8 cellular contexts compared by ENCODE assay signal in the genomic region with DNA sequence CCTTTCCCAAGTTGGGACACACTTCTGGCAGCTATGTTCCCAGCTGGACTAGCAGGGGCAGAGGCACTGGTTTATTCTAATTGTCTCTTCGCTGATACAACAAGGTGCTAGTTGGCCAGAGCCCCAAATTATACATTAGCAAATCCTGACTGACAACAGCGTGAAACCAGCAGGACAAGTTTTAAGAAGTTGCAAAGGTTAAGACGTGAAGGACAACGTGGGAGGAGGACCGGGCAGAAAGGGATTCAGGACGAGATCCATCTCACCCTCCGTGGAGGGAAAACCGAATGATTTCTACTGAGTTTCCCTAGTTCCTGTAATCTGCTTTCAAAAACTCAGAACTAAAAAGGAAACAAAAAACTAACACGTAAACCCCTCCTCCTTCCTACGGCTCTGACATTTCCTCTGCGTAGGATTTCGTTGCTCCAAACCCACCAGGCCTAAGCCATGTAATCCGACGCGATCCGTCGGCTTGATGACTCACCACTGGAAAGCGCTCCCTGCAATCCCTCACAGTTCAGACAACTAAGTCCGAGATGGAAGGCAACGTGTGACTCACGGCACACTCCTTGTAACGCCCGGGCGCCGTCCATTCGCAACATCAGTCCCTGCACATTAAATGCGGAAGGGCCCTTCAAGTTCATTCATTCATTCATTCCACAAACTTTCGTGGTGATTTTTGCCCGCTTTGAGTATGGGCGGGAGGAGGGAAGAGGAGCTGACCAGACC. TPM values are rescaled to one million over a fixed set of nuclear protein-coding genes. Genes with fewer than 3 reads are reported as not detected.
DNase-seq lines count a peak whose midpoint lies in the region; ATAC-seq and TF ChIP-seq lines count a peak whose summit lies in the region.

No MANE protein-coding gene starts in this region.

- H3K27ac ChIP-seq in hepatocyte (peak overlapping the region; percentile 90), vagina (peak overlapping the region; percentile 98)

- H3K4me1 ChIP-seq in hepatocyte (ENCODE audit: insufficient read depth), result peaks cover 14% of the 10 kb centered on the region
- peaks cover 41% of the 10 kb centered on the region for H3K4me1 ChIP-seq in vagina

- in situ Hi-C loops in astrocyte of the cerebellum (cut with HindIII; ENCODE audit: low sequenced_read_pairs), result no loop called here

- H2AFZ ChIP-seq in hepatocyte, result peak overlapping the region; percentile 71

- H3K27me3 ChIP-seq in hepatocyte (no peaks in the 10 kb centered on the region), vagina (no peaks in the 10 kb centered on the region)

- peak; percentile 56 for ATAC-seq in HG02798 (IDR thresholded peaks at IDR 0.05; ENCODE audit: poor library complexity, unreplicated experiment)

- no peak for TF ChIP-seq CTCF in GM12875 (IDR thresholded peaks at IDR 0.05; ENCODE audit: borderline replicate concordance, insufficient read depth, low read depth, low read length)
- no peak for TF ChIP-seq CTCF in astrocyte of the cerebellum (IDR thresholded peaks at IDR 0.05; ENCODE audit: low read depth, low read length, missing control alignments)
- no peak for TF ChIP-seq CTCF in hepatocyte (IDR thresholded peaks at IDR 0.05; ENCODE audit: poor library complexity)
- TF ChIP-seq CTCF in vagina (IDR thresholded peaks at IDR 0.05), result no peak

- H3K4me2 ChIP-seq in hepatocyte, result peak overlapping the region; percentile 77

- peak in 1 of 2 donors; percentile 70 for TF ChIP-seq POLR2A in vagina (IDR thresholded peaks at IDR 0.05)

- 1% methylated on average over 30 of the region's 30 CpGs for WGBS in hepatocyte (ENCODE audit: low lambda C conversion rate, missing lambda C conversion rate)

- intact Hi-C loops in vagina (cut with DNase I), result no loop called here

- H3K9me3 ChIP-seq in hepatocyte (ENCODE audit: low read depth) (no peaks in the 10 kb centered on the region), vagina (no peaks in the 10 kb centered on the region)

- peak; percentile 50 to 65 for DNase-seq in NCI-H1930 (lab: John Stamatoyannopoulos, UW)
- peak; percentile 43 for DNase-seq in T1000 (lab: John Stamatoyannopoulos, UW)
- DNase-seq in astrocyte of the cerebellum (ENCODE audit: low read depth), result peak; percentile 98
- DNase-seq in hepatocyte (ENCODE audit: low spot score), result peak; percentile 96
- DNase-seq in putamen (ENCODE audit: low spot score), result peak; percentile 70
- peak in 1 of 2 donors; percentile 99 for DNase-seq in vagina (ENCODE audit: extremely low spot score in 2 of 2)

- H3K36me3 ChIP-seq in hepatocyte (replicated peaks; ENCODE audit: insufficient read depth, low read depth), result no peaks in the 10 kb centered on the region
- H3K36me3 ChIP-seq in vagina, result no peaks in the 10 kb centered on the region

- no peaks in the 10 kb centered on the region for H4K20me1 ChIP-seq in hepatocyte (ENCODE audit: insufficient read depth, poor library complexity, severe bottlenecking)

- H3K9me2 ChIP-seq in hepatocyte (replicated peaks; ENCODE audit: insufficient read depth), result no peaks in the 10 kb centered on the region

- H3K4me3 ChIP-seq in GM12875 (ENCODE audit: low read depth, low read length) (peak overlapping the region; percentile 65), astrocyte of the cerebellum (ENCODE audit: low read depth, low read length) (peak overlapping the region; percentile 53), hepatocyte (peak overlapping the region; percentile 25), vagina (peak overlapping the region; percentile 59 to 92)

- peaks cover 17% of the 10 kb centered on the region for H3K79me2 ChIP-seq in hepatocyte

RNA-seq across cellular contexts. Expression of gene POGLUT3, which starts 0.7 kb away (rescaled TPM):
- total RNA-seq in hepatocyte, result 26.8 and 30.6 TPM in 2 replicates
- 17.4 and 20.4 TPM in 2 replicates for polyA plus RNA-seq in hepatocyte
- total RNA-seq in vagina, result 24.8 TPM

RNA-seq across cellular contexts. Expression of gene C11orf65, which starts 30.2 kb away (rescaled TPM):
- total RNA-seq in hepatocyte (0.50 and 1.0 TPM in 2 replicates), vagina (0.25 TPM)
- polyA plus RNA-seq in hepatocyte, result 0.34 and 0.40 TPM in 2 replicates

Comparison
In these comparisons a context has a peak if more than half of its experiments do, and no peak if none do; other contexts are left out.
1. H3K4me3 ChIP-seq: peak in every context shown above with its lines; median percentile 76 in vagina; 65 in GM12875; 53 in astrocyte of the cerebellum; 25 in hepatocyte.